In the genomic region with DNA sequence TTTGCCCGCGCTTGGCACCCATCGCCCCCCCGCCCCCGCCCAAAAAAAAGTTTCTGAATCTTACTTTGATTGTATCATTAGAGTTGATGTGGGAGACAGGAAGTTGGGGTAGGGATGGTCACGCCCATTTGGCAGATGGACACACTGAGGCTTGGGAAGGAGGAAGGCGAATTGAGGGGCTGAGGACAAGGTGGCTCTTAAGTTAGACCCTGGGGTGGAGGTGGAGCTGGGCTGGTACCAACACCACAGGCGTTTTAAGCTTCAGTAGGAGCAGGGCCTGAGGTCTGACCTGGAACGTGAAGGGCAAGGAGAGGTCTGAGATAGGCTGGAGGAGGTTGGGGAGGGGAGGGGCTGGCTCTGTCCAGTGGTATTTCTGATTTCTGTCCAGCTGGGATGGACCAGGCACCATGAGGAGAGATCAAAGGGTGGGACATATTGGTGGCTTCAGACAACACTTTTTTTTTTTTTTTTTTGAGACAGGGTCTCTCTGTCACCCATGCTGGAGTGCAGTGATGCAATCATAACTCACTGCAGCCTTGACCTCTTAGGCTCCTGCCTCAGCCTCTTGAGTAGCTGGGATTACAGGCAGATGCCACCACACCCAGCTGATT, we compare ENCODE assay signal across 7 cellular contexts. TPM values are rescaled to one million over a fixed set of nuclear protein-coding genes. Genes with fewer than 3 reads are reported as not detected.
DNase-seq lines count a peak whose midpoint lies in the region; ATAC-seq and TF ChIP-seq lines count a peak whose summit lies in the region.

No MANE protein-coding gene starts in this region.

- peaks cover 0 to 33% (median 23%) of the 10 kb centered on the region in 4 donors for H3K4me1 ChIP-seq in sigmoid colon

- no peak for TF ChIP-seq POLR2A in sigmoid colon (IDR thresholded peaks at IDR 0.05)

- TF ChIP-seq CTCF in epithelial cell of proximal tubule (conservative IDR thresholded peaks at IDR 0.05; ENCODE audit: low read depth, low read length): no peak
- no peak for TF ChIP-seq CTCF in sigmoid colon (IDR thresholded peaks at IDR 0.05)

- H3K36me3 ChIP-seq in H7 (replicated peaks; ENCODE audit: control insufficient read depth, insufficient read depth, low read length) (no peaks in the 10 kb centered on the region), sigmoid colon (no peaks in the 10 kb centered on the region)

- H3K27ac ChIP-seq in sigmoid colon: peak overlapping the region in 1 of 4 donors; percentile 53

- peak overlapping the region; percentile 71 for H3K4me3 ChIP-seq in H7 (ENCODE audit: insufficient read depth, low read depth, low read length)
- H3K4me3 ChIP-seq in epithelial cell of proximal tubule (ENCODE audit: low read depth, low read length): peak overlapping the region; percentile 54
- peak overlapping the region in 3 of 4 donors; percentile 33 to 56 (median 39) for H3K4me3 ChIP-seq in sigmoid colon

- no peak for TF ChIP-seq EP300 in sigmoid colon (IDR thresholded peaks at IDR 0.05)

- DNase-seq in H7: no peak
- DNase-seq in OCI-M1 (lab: John Stamatoyannopoulos, UW): peak; percentile 40
- DNase-seq in epithelial cell of proximal tubule (ENCODE audit: low read depth): no peak
- no peak for DNase-seq in sigmoid colon

- H3K9me3 ChIP-seq in sigmoid colon: no peaks in the 10 kb centered on the region

- H3K27me3 ChIP-seq in H7 (ENCODE audit: control insufficient read depth, insufficient read depth, low read length) (peaks cover 6% of the 10 kb centered on the region; the same call in 1 of the 2 replicates), sigmoid colon (peaks cover 0 to 10% (median 0%) of the 10 kb centered on the region in 3 donors)

- no peak for ATAC-seq in HG03280 (IDR thresholded peaks at IDR 0.05; ENCODE audit: unreplicated experiment)
- ATAC-seq in GM21723 (IDR thresholded peaks at IDR 0.05; ENCODE audit: unreplicated experiment): no peak
- no peak for ATAC-seq in HG02610 (IDR thresholded peaks at IDR 0.05; ENCODE audit: unreplicated experiment)

- 14 to 25% methylated on average over 9 of the region's 9 CpGs for WGBS in sigmoid colon, 2 donors

- intact Hi-C loops in sigmoid colon (cut with DNase I): loop anchor here (10.0 kb wide), 1 partner anchor 270 kb away; the partner anchor contains the start of genes TM7SF2 and ZNHIT2

RNA-seq across cellular contexts. Expression of gene CDC42BPG, which starts 0.8 kb away (rescaled TPM):
- 2.3 and 2.6 TPM in 2 replicates for total RNA-seq in H7 (2014; rRNA removed; shearing (Covaris generic))
- total RNA-seq in epithelial cell of proximal tubule: 4.6 and 8.9 TPM in 2 replicates
- under 1 TPM in 3 of 4 donors, not detected in 1; 0.16 to 0.83 (median 0.36) TPM for total RNA-seq in sigmoid colon
- polyA plus RNA-seq in sigmoid colon: 10 to 100 TPM; 19.8 to 39.8 (median 20.8) TPM

RNA-seq across cellular contexts. Expression of gene EHD1, which starts 33.2 kb away (rescaled TPM):
- 23.7 and 30.2 TPM in 2 replicates for total RNA-seq in H7 (2014; rRNA removed; shearing (Covaris generic))
- total RNA-seq in epithelial cell of proximal tubule (82.7 and 93.4 TPM in 2 replicates), sigmoid colon (10 to 100 TPM; 38.5 to 73.1 (median 44.1) TPM)
- 10 to 100 TPM; 27.0 to 54.0 (median 29.4) TPM for polyA plus RNA-seq in sigmoid colon

RNA-seq across cellular contexts. Expression of gene MEN1, which starts 34.9 kb away (rescaled TPM):
- total RNA-seq in H7 (2014; rRNA removed; shearing (Covaris generic)): 31.7 and 40.0 TPM in 2 replicates
- total RNA-seq in epithelial cell of proximal tubule (23.5 and 26.4 TPM in 2 replicates), sigmoid colon (10 to 100 TPM in 1 of 4 donors, 1 to 10 TPM in 3; 6.8 to 12.7 (median 8.8) TPM)
- 10 to 100 TPM in 2 of 3 donors, 1 to 10 TPM in 1; 9.0 to 26.1 (median 10.9) TPM for polyA plus RNA-seq in sigmoid colon

RNA-seq across cellular contexts. Expression of gene MAP4K2, which starts 42.2 kb away (rescaled TPM):
- 24.5 and 29.7 TPM in 2 replicates for total RNA-seq in H7 (2014; rRNA removed; shearing (Covaris generic))
- total RNA-seq in epithelial cell of proximal tubule: 25.2 and 52.4 TPM in 2 replicates
- total RNA-seq in sigmoid colon: 10 to 100 TPM; 11.5 to 23.5 (median 16.6) TPM
- 10 to 100 TPM in 2 of 3 donors, 1 to 10 TPM in 1; 9.0 to 19.8 (median 11.1) TPM for polyA plus RNA-seq in sigmoid colon
